Comparison of ENCODE assay signal across 1 cellular context in genomic region chr13:34942732-34943674, GRCh38.
A peak's percentile ranks its signal among the peaks of the same experiment; 100 is the strongest.
TF ChIP-seq lines count a peak whose summit lies in the region.

No MANE protein-coding gene starts in this region.

TF ChIP-seq in HepG2, 621 proteins besides CTCF, POLR2A, EP300 and RAD21 (continued from another document):
- TF ChIP-seq ZNF800 (CRISPR knock-in tag; IDR thresholded peaks at IDR 0.05): peak; percentile 82; the same call in 1 of the 2 replicates
- TF ChIP-seq ZNF776 (CRISPR knock-in tag; IDR thresholded peaks at IDR 0.05): 0 out of 2 replicates have a peak, but pooled peaks have one; percentile 19
- no peak for TF ChIP-seq AHR (CRISPR knock-in tag; IDR thresholded peaks at IDR 0.05)
- TF ChIP-seq SIN3A (IDR thresholded peaks at IDR 0.05; ENCODE audit: borderline replicate concordance, low read depth, low read length): 0 out of 2 replicates have a peak, but pooled peaks have one; percentile 31
- no peak for TF ChIP-seq NR2F6 (IDR thresholded peaks at IDR 0.05)
- TF ChIP-seq NR2F6 (CRISPR knock-in tag; IDR thresholded peaks at IDR 0.05): no peak
- peak; percentile 34; the same call in 1 of the 2 replicates for TF ChIP-seq SAP130 (CRISPR knock-in tag; IDR thresholded peaks at IDR 0.05; ENCODE audit: low read depth)
- peak; percentile 23; the same call in 1 of the 2 replicates for TF ChIP-seq PATZ1 (CRISPR knock-in tag; IDR thresholded peaks at IDR 0.05)
- peak; percentile 23 for TF ChIP-seq MYC (CRISPR knock-in tag; IDR thresholded peaks at IDR 0.05; ENCODE audit: borderline replicate concordance)
- no peak for TF ChIP-seq ZBTB10 (CRISPR knock-in tag; IDR thresholded peaks at IDR 0.05; ENCODE audit: borderline replicate concordance)
- TF ChIP-seq FOXP4 (CRISPR knock-in tag; IDR thresholded peaks at IDR 0.05): no peak
- TF ChIP-seq SNAPC2 (CRISPR knock-in tag; IDR thresholded peaks at IDR 0.05): no peak
- no peak for TF ChIP-seq THAP9 (CRISPR knock-in tag; IDR thresholded peaks at IDR 0.05; ENCODE audit: borderline replicate concordance)
- TF ChIP-seq KMT2A (CRISPR knock-in tag; IDR thresholded peaks at IDR 0.05): 0 out of 2 replicates have a peak, but pooled peaks have one; percentile 27
- TF ChIP-seq SNAPC5 (CRISPR knock-in tag; IDR thresholded peaks at IDR 0.05; ENCODE audit: borderline replicate concordance): no peak
- TF ChIP-seq ZNF777 (CRISPR knock-in tag; IDR thresholded peaks at IDR 0.05): peak; percentile 90
- peak; percentile 61; the same call in 1 of the 2 replicates for TF ChIP-seq ZNF292 (CRISPR knock-in tag; IDR thresholded peaks at IDR 0.05; ENCODE audit: borderline replicate concordance, low read depth)
- TF ChIP-seq CBX1 (IDR thresholded peaks at IDR 0.05; ENCODE audit: low read depth): no peak
- 0 out of 2 replicates have a peak, but pooled peaks have one; percentile 17 for TF ChIP-seq ZNF772 (CRISPR knock-in tag; IDR thresholded peaks at IDR 0.05)
- 0 out of 2 replicates have a peak, but pooled peaks have one; percentile 45 for TF ChIP-seq MYPOP (CRISPR knock-in tag; IDR thresholded peaks at IDR 0.05)
